ENCODE assay signal across 1 cellular context in the genomic region with DNA sequence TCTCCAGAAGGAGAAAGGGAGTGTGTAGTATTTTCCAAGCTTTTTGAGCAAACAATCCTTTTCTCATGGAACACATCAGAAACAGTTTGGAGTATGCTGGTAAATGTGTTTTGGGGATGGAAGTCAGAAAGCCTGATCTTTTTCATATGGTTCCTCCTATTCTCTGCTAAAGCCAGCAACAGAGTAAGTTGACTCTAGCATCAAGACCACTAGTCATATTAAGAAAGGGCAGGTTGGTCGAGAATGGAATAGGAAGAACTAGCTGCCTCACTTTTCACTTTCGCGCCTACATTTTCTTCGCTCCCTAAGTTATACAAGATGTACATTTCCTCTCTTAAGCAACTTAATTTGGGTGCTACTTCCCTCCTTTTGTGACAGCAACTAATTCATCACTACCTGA.
TF ChIP-seq lines count a peak whose summit lies in the region.

No MANE protein-coding gene starts in this region.

TF ChIP-seq in endothelial cell of umbilical vein, 7 proteins besides CTCF, POLR2A, EP300 and RAD21:
- TF ChIP-seq POLR2AphosphoS5 (IDR thresholded peaks at IDR 0.05; ENCODE audit: insufficient read depth, low read depth, low read length) (no peak), GATA2 (IDR thresholded peaks at IDR 0.05; ENCODE audit: insufficient read depth, insufficient read length, low read depth, low read length) (no peak), EZH2 (IDR thresholded peaks at IDR 0.05; ENCODE audit: borderline replicate concordance, low read depth, low read length, severe bottlenecking) (no peak), MYC (IDR thresholded peaks at IDR 0.05; ENCODE audit: low read depth, low read length) (no peak), JUN (IDR thresholded peaks at IDR 0.05; ENCODE audit: borderline replicate concordance, insufficient read depth, insufficient read length, low read depth) (no peak), FOS (IDR thresholded peaks at IDR 0.05; ENCODE audit: borderline replicate concordance, insufficient read depth, low read length) (no peak)
- TF ChIP-seq, protein P1, sequence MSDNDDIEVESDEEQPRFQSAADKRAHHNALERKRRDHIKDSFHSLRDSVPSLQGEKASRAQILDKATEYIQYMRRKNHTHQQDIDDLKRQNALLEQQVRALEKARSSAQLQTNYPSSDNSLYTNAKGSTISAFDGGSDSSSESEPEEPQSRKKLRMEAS (IDR thresholded peaks at IDR 0.05; ENCODE audit: insufficient read depth, insufficient read length): no peak
